Comparison of ENCODE assay signal across 1 cellular context in the genomic region with DNA sequence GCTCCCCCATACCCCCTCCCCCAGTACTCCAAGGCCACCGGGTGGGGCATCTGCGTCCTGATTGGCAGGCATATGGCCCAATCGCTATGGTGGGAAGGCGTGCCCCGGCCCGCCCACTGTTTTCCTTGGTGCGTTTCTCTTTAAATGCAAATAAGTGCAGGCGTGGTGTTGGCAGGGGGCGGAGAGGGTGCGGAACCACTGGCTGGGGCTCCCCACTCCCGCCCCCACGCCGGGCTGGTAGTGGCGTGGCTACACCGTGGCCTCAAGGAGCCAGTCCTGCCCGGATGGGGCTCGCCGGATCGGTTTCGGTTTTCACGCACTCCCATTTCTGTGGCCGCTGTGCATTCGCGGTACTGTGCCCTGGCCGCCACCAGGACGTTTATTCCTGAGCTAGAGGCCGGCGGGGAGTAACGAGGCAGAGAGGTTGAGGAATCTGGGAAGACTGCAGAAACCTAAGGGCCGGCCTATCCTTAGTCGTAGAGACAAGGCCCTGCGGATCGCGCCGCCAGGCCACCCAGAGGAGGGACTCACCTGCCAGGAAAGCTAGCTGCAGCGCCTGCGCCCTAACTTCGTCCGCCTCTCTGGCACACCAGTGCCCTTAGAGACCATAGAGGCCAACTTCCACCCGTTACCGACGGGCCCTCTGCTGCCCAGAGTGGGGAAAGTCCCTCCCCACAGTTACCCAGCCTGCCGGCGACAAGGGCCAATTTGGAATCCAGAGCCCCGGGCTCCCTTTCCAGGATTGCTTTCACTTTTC.
TF ChIP-seq lines count a peak whose summit lies in the region.

No MANE protein-coding gene starts in this region.

TF ChIP-seq in IMR-90, 13 proteins besides CTCF, POLR2A, EP300 and RAD21 (continued from another document):
- TF ChIP-seq MAFK (IDR thresholded peaks at IDR 0.05; ENCODE audit: low read depth, low read length): no peak
